8 cellular contexts compared by ENCODE assay signal in the genomic region with DNA sequence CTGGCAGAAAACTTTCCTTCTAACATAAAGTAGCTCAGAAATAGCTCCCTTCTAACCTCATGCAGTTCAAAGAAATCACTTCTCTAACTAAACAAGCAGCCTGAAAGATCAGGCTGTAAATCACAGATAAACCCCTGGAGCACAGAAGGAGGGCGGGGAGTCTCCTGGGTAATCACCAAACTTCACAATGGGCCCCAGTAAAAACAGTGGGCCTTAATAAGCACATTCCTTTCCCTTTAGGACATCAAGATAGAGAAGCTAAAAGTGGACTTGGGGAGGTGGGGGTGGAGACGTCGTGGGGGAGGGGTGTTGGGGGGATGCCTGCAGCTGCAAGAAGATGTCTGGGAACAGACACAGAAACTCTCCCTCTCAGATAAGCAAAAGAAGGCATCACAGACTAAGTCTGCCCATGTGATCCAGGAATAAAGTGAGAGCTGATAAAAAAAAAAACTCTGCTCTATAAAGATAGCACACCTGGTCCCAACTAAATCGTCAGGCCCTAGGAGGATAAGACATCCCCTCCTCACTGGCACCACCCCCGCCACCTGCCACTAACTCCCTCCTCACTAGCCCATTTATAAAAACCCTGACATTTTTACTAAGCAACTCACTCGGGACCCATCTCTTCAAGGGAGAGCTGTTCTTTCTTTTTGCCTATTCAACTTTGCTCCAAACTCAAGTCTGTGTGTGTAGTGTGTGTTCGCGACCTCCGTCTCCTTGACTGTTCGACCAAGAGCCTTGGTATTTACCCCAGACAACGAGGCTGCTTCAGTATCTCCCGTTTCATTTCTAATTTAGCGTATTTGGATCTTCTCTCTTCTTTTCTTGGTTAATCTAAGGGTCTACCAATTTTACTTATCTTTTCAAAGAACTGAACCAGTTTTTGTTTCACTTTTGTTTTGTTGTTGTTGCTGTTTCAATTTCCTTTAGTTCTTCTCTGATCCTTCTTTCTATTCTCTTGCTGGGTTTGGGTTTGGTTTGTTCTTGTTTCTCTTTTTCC. TPM values are rescaled to one million over a fixed set of nuclear protein-coding genes. Genes with fewer than 3 reads are reported as not detected.
A peak's percentile ranks its signal among the peaks of the same experiment; 100 is the strongest.
DNase-seq lines count a peak whose midpoint lies in the region; ATAC-seq, FAIRE-seq and TF ChIP-seq lines count a peak whose summit lies in the region.

No MANE protein-coding gene starts in this region.

- peak in 4 of 5 donors; percentile 39 to 52 (median 46) for DNase-seq in CD4-positive, alpha-beta memory T cell
- peak; percentile 1 for DNase-seq in H54 (ENCODE audit: insufficient read length, low spot score)
- peak; percentile 55 for DNase-seq in naive B cell
- DNase-seq in GM19240 (ENCODE audit: insufficient read length, low spot score), result no peak
- DNase-seq in RCC 7860 (ENCODE audit: low spot score), result no peak

- POLR2A ChIA-PET in CD4-positive, alpha-beta memory T cell (lab: Charles Lee; ENCODE audit: partially characterized antibody), result interaction anchor here (0.6 to 7.1 kb wide), 9 partner anchors 8 to 1212 kb away, joined by 3 to 97 read pairs (median 4); a partner anchor contains a TSS

- peaks cover 51% of the 10 kb centered on the region for H3K4me1 ChIP-seq in CD4-positive, alpha-beta memory T cell (ENCODE audit: insufficient read depth, low read length)
- H3K4me1 ChIP-seq in esophagus (ENCODE audit: control insufficient read depth in 2 of 2, insufficient read depth in 2 of 2, low read length in 1 of 2), result peaks cover 6 to 9% of the 10 kb centered on the region in 2 donors

- no peaks in the 10 kb centered on the region for H3K27me3 ChIP-seq in CD4-positive, alpha-beta memory T cell (ENCODE audit: insufficient read depth, low read length)
- no peaks in the 10 kb centered on the region for H3K27me3 ChIP-seq in esophagus (ENCODE audit: control insufficient read depth in 1 of 2, insufficient read depth in 2 of 2, low read length in 2 of 2)

- H3K36me3 ChIP-seq in CD4-positive, alpha-beta memory T cell (ENCODE audit: insufficient read depth, low read length), result no peaks in the 10 kb centered on the region
- H3K36me3 ChIP-seq in esophagus (ENCODE audit: control insufficient read depth in 2 of 2, insufficient read depth in 2 of 2, low read length in 1 of 2), result no peaks in the 10 kb centered on the region

- intact Hi-C loops in CD4-positive, alpha-beta memory T cell (cut with micrococcal nuclease), result loop anchor here (1.0 to 2.0 kb wide), 3 partner anchors 10 to 62 kb away; a partner anchor contains a TSS

- no peaks in the 10 kb centered on the region for H3K9me3 ChIP-seq in CD4-positive, alpha-beta memory T cell (ENCODE audit: control insufficient read depth in 1 of 2, low read length in 2 of 2)
- no peaks in the 10 kb centered on the region for H3K9me3 ChIP-seq in esophagus (ENCODE audit: control insufficient read depth in 2 of 2, insufficient read depth in 1 of 2, low read depth in 1 of 2, low read length in 1 of 2)

- ATAC-seq in SK-N-SH treated with all-trans-retinoic acid at 6 μM for 48 hours, result peak; percentile 76
- peak; percentile 81 to 85 for ATAC-seq in naive B cell (ENCODE audit: low read depth in 2 of 2)
- no peak for ATAC-seq in GM18858 (IDR thresholded peaks at IDR 0.05; ENCODE audit: unreplicated experiment)

- peaks cover 6 to 14% of the 10 kb centered on the region in 2 donors for H3K36me3 Mint-ChIP-seq in CD4-positive, alpha-beta memory T cell
- H3K36me3 Mint-ChIP-seq in naive B cell, result peaks cover 4 to 8% of the 10 kb centered on the region in 2 donors

- peak overlapping the region; percentile 62 to 78 for H3K4me3 ChIP-seq in CD4-positive, alpha-beta memory T cell (ENCODE audit: low read length in 2 of 2)
- peak overlapping the region; percentile 28 to 60 for H3K4me3 ChIP-seq in esophagus (ENCODE audit: low read depth in 1 of 2, low read length in 2 of 2)

- no peaks in the 10 kb centered on the region for H3K9me3 Mint-ChIP-seq in CD4-positive, alpha-beta memory T cell
- no peaks in the 10 kb centered on the region for H3K9me3 Mint-ChIP-seq in naive B cell

- H3K4me3 Mint-ChIP-seq in CD4-positive, alpha-beta memory T cell, result no peak overlapping the region
- no peak overlapping the region for H3K4me3 Mint-ChIP-seq in naive B cell

- FAIRE-seq in H54 (lab: Jason Lieb, UNC) (peak; percentile 52), RCC 7860 (lab: Jason Lieb, UNC) (no peak)

- WGBS in esophagus, 2 donors, result 10 to 21% methylated on average over 13 of the region's 13 CpGs

- H3K4me1 Mint-ChIP-seq in CD4-positive, alpha-beta memory T cell, result peaks cover 6 to 30% (median 18%) of the 10 kb centered on the region in 4 donors
- H3K4me1 Mint-ChIP-seq in naive B cell, result peaks cover 13 to 34% (median 30%) of the 10 kb centered on the region in 3 donors

- no peak overlapping the region for H3K27ac Mint-ChIP-seq in CD4-positive, alpha-beta memory T cell
- no peak overlapping the region for H3K27ac Mint-ChIP-seq in naive B cell

- peak overlapping the region; percentile 85 for H3K27ac ChIP-seq in CD4-positive, alpha-beta memory T cell (ENCODE audit: low read depth, low read length)
- H3K27ac ChIP-seq in esophagus (ENCODE audit: low read depth in 2 of 2, low read length in 1 of 2), result peak overlapping the region; percentile 80 to 88

- no peak for TF ChIP-seq POLR2A in H54 (IDR thresholded peaks at IDR 0.05; ENCODE audit: low read depth, low read length)

- CTCF ChIA-PET in CD4-positive, alpha-beta memory T cell (lab: Charles Lee; ENCODE audit: partially characterized antibody), result interaction anchor here (1.0 to 1.9 kb wide), 5 partner anchors 9 to 86 kb away, joined by 3 to 9 read pairs (median 6); no protein-coding TSS in a partner anchor

- no peaks in the 10 kb centered on the region for H3K27me3 Mint-ChIP-seq in CD4-positive, alpha-beta memory T cell
- no peaks in the 10 kb centered on the region for H3K27me3 Mint-ChIP-seq in naive B cell

TF ChIP-seq in SK-N-SH treated with all-trans-retinoic acid at 6 μM for 48 hours, 23 proteins besides CTCF, POLR2A, EP300 and RAD21:
- TF ChIP-seq ISL1 (CRISPR knock-in tag; IDR thresholded peaks at IDR 0.05) (peak; percentile 49; the same call in 1 of the 2 replicates), CSDC2 (CRISPR knock-in tag; IDR thresholded peaks at IDR 0.05) (no peak)
- TF ChIP-seq, protein P1, sequence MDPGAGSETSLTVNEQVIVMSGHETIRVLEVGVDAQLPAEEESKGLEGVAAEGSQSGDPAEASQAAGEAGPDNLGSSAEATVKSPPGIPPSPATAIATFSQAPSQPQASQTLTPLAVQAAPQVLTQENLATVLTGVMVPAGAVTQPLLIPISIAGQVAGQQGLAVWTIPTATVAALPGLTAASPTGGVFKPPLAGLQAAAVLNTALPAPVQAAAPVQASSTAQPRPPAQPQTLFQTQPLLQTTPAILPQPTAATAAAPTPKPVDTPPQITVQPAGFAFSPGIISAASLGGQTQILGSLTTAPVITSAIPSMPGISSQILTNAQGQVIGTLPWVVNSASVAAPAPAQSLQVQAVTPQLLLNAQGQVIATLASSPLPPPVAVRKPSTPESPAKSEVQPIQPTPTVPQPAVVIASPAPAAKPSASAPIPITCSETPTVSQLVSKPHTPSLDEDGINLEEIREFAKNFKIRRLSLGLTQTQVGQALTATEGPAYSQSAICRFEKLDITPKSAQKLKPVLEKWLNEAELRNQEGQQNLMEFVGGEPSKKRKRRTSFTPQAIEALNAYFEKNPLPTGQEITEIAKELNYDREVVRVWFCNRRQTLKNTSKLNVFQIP (CRISPR knock-in tag; IDR thresholded peaks at IDR 0.05; ENCODE audit: borderline replicate concordance, low read depth), result no peak
TF ChIP-seq in SK-N-SH treated with all-trans-retinoic acid at 6 μM for 48 hours: peak in this region for 1.

RNA-seq across cellular contexts. Expression of a gene that starts 31.7 kb away (rescaled TPM):
- total RNA-seq in CD4-positive, alpha-beta memory T cell, result 10 to 100 TPM in 1 of 2 experiments, 1 to 10 TPM in 1; 9.7 to 11.1 TPM
- 10 to 100 TPM; 14.8 to 16.0 TPM for polyA plus RNA-seq in CD4-positive, alpha-beta memory T cell
- polyA plus RNA-seq in esophagus (10 to 100 TPM in 1 of 2 donors, 1 to 10 TPM in 1; 8.6 to 13.6 TPM), naive B cell (ENCODE audit: low read depth in 6 of 6) (10 to 100 TPM; 17.0 to 46.1 (median 32.9) TPM)

Comparison
In these comparisons a context has a peak if more than half of its experiments do, and no peak if none do; other contexts are left out.
1. DNase-seq: peak in CD4-positive, alpha-beta memory T cell (4 of 5), H54 (single experiment) and naive B cell (single experiment); none in GM19240 (single experiment) and RCC 7860 (single experiment).